Comparison of ENCODE assay signal across 1 cellular context in the genomic region with DNA sequence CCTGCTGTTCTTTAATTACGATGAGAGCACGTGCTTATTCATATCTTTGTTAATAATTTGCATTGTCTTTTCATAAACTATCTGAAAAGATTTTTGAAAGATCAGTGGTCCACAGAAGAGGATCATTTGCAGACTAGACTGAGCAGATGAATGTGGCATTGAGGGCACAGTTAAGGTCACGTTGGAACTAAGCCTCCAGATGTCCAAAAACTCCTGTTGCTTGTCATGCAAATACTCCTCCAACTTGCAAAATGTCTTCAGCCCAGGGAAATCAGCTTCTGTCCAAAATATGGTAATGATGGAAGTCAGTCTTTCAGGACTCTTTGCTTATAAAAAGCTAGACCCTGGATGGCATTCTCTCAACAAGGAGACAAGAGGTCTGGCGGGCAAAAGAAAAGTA.
TF ChIP-seq lines count a peak whose summit lies in the region.

No MANE protein-coding gene starts in this region.

TF ChIP-seq in IMR-90, 13 proteins besides CTCF, POLR2A, EP300 and RAD21 (continued from another document):
- no peak for TF ChIP-seq CHD1 (IDR thresholded peaks at IDR 0.05; ENCODE audit: low read depth, low read length)
- no peak for TF ChIP-seq SMC3 (IDR thresholded peaks at IDR 0.05; ENCODE audit: low read depth, low read length)
- no peak for TF ChIP-seq MAFK (IDR thresholded peaks at IDR 0.05; ENCODE audit: low read depth, low read length)
- no peak for TF ChIP-seq NFE2L2 (IDR thresholded peaks at IDR 0.05; ENCODE audit: low read depth, low read length)
- no peak for TF ChIP-seq MXI1 (IDR thresholded peaks at IDR 0.05; ENCODE audit: borderline replicate concordance, low read depth, low read length)
- no peak for TF ChIP-seq CEBPB (IDR thresholded peaks at IDR 0.05; ENCODE audit: low read depth, low read length)
- TF ChIP-seq, protein P1, sequence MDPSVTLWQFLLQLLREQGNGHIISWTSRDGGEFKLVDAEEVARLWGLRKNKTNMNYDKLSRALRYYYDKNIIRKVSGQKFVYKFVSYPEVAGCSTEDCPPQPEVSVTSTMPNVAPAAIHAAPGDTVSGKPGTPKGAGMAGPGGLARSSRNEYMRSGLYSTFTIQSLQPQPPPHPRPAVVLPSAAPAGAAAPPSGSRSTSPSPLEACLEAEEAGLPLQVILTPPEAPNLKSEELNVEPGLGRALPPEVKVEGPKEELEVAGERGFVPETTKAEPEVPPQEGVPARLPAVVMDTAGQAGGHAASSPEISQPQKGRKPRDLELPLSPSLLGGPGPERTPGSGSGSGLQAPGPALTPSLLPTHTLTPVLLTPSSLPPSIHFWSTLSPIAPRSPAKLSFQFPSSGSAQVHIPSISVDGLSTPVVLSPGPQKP (IDR thresholded peaks at IDR 0.05; ENCODE audit: borderline replicate concordance, low read depth, low read length), result no peak
- TF ChIP-seq BHLHE40 (IDR thresholded peaks at IDR 0.05; ENCODE audit: low read depth, low read length), result no peak
- TF ChIP-seq FOS (IDR thresholded peaks at IDR 0.05; ENCODE audit: low read depth, low read length), result no peak
- TF ChIP-seq MAZ (IDR thresholded peaks at IDR 0.05; ENCODE audit: borderline replicate concordance, low read depth, low read length), result no peak
